1 cellular context compared by ENCODE assay signal in genomic region chr17:2316916-2317205, GRCh38. TPM values are rescaled to one million over a fixed set of nuclear protein-coding genes. Genes with fewer than 3 reads are reported as not detected.
"Had no signal": no experiment of that assay in that cellular context is flagged by ENCODE, and none has a peak within 500 bp of the region (broad histone marks: within the 10 kb centered on the region; RNA-seq: fewer than 3 reads in every experiment).

No MANE protein-coding gene starts in this region.

RNA-seq across cellular contexts. Expression of gene SRR, which starts 13.1 kb away (rescaled TPM):
- total RNA-seq: ascending aorta had no signal
